In the genomic region with DNA sequence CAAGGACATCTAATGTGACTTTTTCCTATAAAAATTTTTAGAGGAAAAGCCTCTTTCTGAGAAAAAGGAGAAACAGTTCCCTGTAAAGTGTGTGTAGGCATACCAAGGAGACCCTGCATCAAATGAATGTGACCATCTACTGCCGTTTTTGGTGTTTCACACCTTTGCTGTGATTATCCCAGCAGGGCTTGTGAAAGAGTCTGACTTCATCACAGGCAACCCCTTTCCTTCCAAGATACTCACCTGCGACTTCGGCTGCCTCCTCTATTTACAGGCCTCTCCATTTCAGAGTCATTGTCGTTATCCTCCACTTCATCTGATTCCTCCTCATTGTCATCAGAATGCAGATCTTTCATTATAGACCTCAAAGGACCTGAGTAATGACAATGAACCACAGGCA, we compare ENCODE assay signal across 17 cellular contexts.
"Had no signal": no experiment of that assay in that cellular context is flagged by ENCODE, and none has a peak within 500 bp of the region (broad histone marks: within the 10 kb centered on the region; RNA-seq: fewer than 3 reads in every experiment).

No MANE protein-coding gene starts in this region.

- H3K4me3 Mint-ChIP-seq: activated CD4-positive, alpha-beta T cell treated with anti-CD3 and anti-CD28 coated beads, Interleukin-2, amount 10 ng/mL, durations not matched to agents 24 days and 14 days; immature natural killer cell; neural progenitor cell had no signal

- H3K27ac Mint-ChIP-seq: activated CD4-positive, alpha-beta T cell treated with anti-CD3 and anti-CD28 coated beads, Interleukin-2, amount 10 ng/mL, durations not matched to agents 24 days and 14 days; immature natural killer cell; neural progenitor cell had no signal

- H3K9me3 Mint-ChIP-seq: immature natural killer cell, neural progenitor cell had no signal

- DNase-seq: activated CD4-positive, alpha-beta T cell treated with anti-CD3 and anti-CD28 coated beads, Interleukin-2, amount 10 ng/mL, durations not matched to agents 24 days and 14 days; activated CD4-positive, CD25-positive, alpha-beta regulatory T cell; activated gamma-delta T cell; cerebellar nuclear complex; effector CD4-positive, alpha-beta T cell; immature natural killer cell; kidney glomerular epithelial cell; left ventricle myocardium inferior; mammary epithelial cell; stimulated activated CD4-positive, alpha-beta T cell treated with anti-CD3 and anti-CD28 coated beads, Interleukin-12 subunit alpha, Interleukin-12 subunit beta, amount 100 ng/mL, for 4 hours; stimulated activated CD4-positive, alpha-beta T cell treated with anti-CD3 and anti-CD28 coated beads, Interleukin-2, amount 100 ng/mL, for 24 hours; stimulated activated naive CD8-positive, alpha-beta T cell treated with anti-CD3 and anti-CD28 coated beads, Interleukin-15, Interleukin-2, amounts not matched to agents 100 U/mL and 50 U/mL, for 24 hours; substantia nigra; T-helper 1 cell; T1000; tibial artery had no signal

- H3K27me3 Mint-ChIP-seq: activated CD4-positive, alpha-beta T cell treated with anti-CD3 and anti-CD28 coated beads, Interleukin-2, amount 10 ng/mL, durations not matched to agents 24 days and 14 days had no signal

- ATAC-seq: stimulated activated naive CD8-positive, alpha-beta T cell treated with anti-CD3 and anti-CD28 coated beads, Interleukin-15, Interleukin-2, amounts not matched to agents 100 U/mL and 50 U/mL, for 24 hours had no signal
